12 cellular contexts compared by ENCODE assay signal in genomic region chr12:51056242-51056641, GRCh38. TPM values are rescaled to one million over a fixed set of nuclear protein-coding genes. Genes with fewer than 3 reads are reported as not detected.
DNase-seq lines count a peak whose midpoint lies in the region; ATAC-seq and TF ChIP-seq lines count a peak whose summit lies in the region.
"Had no signal": no experiment of that assay in that cellular context is flagged by ENCODE, and none has a peak within 500 bp of the region (broad histone marks: within the 10 kb centered on the region; RNA-seq: fewer than 3 reads in every experiment).

No MANE protein-coding gene starts in this region.

- H4K20me1 ChIP-seq in PC-3 (ENCODE audit: low read length) (no peaks in the 10 kb centered on the region), fibroblast of lung (ENCODE audit: control insufficient read depth, extremely low read depth, insufficient read depth, low read length) (no peaks in the 10 kb centered on the region), hepatocyte (ENCODE audit: insufficient read depth, poor library complexity, severe bottlenecking) (no peaks in the 10 kb centered on the region)

- H3K27ac Mint-ChIP-seq in MCF 10A (ENCODE audit: low read depth, unreplicated experiment): peak overlapping the region; percentile 3
- H3K27ac Mint-ChIP-seq: T-helper 1 cell treated with Interleukin-12 subunit alpha and Interleukin-12 subunit beta and Interleukin-4 antibody, amounts not matched to agents 30 μg/mL and 1 μg/mL, for 36 hours had no signal

- TF ChIP-seq CTCF in MCF 10A (IDR thresholded peaks at IDR 0.05; ENCODE audit: unreplicated experiment) (no peak), breast epithelium (IDR thresholded peaks at IDR 0.05) (no peak), PC-3 (conservative IDR thresholded peaks at IDR 0.05; ENCODE audit: low read depth, low read length) (no peak), fibroblast of lung (conservative IDR thresholded peaks at IDR 0.05 in 1 of 2, IDR thresholded peaks at IDR 0.05 in 1 of 2; ENCODE audit: low read depth in 1 of 2, low read length in 2 of 2) (no peak), upper lobe of left lung (IDR thresholded peaks at IDR 0.05) (no peak), hepatocyte (IDR thresholded peaks at IDR 0.05; ENCODE audit: poor library complexity) (no peak)

- TF ChIP-seq POLR2A in breast epithelium (IDR thresholded peaks at IDR 0.05): no peak
- no peak for TF ChIP-seq POLR2A in upper lobe of left lung (IDR thresholded peaks at IDR 0.05)

- CTCF ChIA-PET in MCF 10A (lab: Yijun Ruan, JAX) (interaction anchor here (0.6 to 1.2 kb wide), 5 partner anchors 9 to 285 kb away, joined by 3 to 4 read pairs (median 3); no protein-coding TSS in a partner anchor), PC-3 (lab: Charles Lee) (interaction anchor here (0.6 kb wide), 1 partner anchor 282 kb away, joined by 5 read pairs; no protein-coding TSS in a partner anchor)

- no TSS peak for BruUV-seq in MCF 10A (replicated peaks; lab: Mats Ljungman, UMichigan)
- BruUV-seq in PC-3 (replicated peaks; lab: Mats Ljungman, UMichigan): no TSS peak

- H3K9me2 ChIP-seq in PC-3 (replicated peaks; ENCODE audit: low read length) (no peaks in the 10 kb centered on the region), hepatocyte (replicated peaks; ENCODE audit: insufficient read depth) (no peaks in the 10 kb centered on the region)

- H3K4me1 ChIP-seq in breast epithelium (no peaks in the 10 kb centered on the region), PC-3 (ENCODE audit: insufficient read depth, low read length) (peaks cover 7% of the 10 kb centered on the region; the same call in 1 of the 2 replicates), fibroblast of lung (ENCODE audit: control insufficient read depth, extremely low read depth, insufficient read depth, low read length) (no peaks in the 10 kb centered on the region), upper lobe of left lung (peaks cover 0 to 6% (median 0%) of the 10 kb centered on the region in 4 donors), hepatocyte (ENCODE audit: insufficient read depth) (no peaks in the 10 kb centered on the region)

- 40 to 53% methylated on average over 5 of the region's 5 CpGs for WGBS in upper lobe of left lung, 2 donors
- 99% methylated on average over 5 of the region's 5 CpGs for WGBS in hepatocyte (ENCODE audit: low lambda C conversion rate, missing lambda C conversion rate)

- no peaks in the 10 kb centered on the region for H3K27me3 ChIP-seq in breast epithelium
- H3K27me3 ChIP-seq in PC-3 (ENCODE audit: low read length): no peaks in the 10 kb centered on the region
- H3K27me3 ChIP-seq in fibroblast of lung (ENCODE audit: control insufficient read depth, insufficient read depth, low read length): no peaks in the 10 kb centered on the region
- H3K27me3 ChIP-seq in upper lobe of left lung: no peaks in the 10 kb centered on the region
- H3K27me3 ChIP-seq in hepatocyte: no peaks in the 10 kb centered on the region

- H3F3A ChIP-seq in PC-3 (ENCODE audit: low read length, unreplicated experiment): no peaks in the 10 kb centered on the region

- peak; percentile 97 for DNase-seq in MCF 10A (ENCODE audit: unreplicated experiment)
- no peak for DNase-seq in breast epithelium (ENCODE audit: low spot score in 2 of 2)
- peak; percentile 84 for DNase-seq in PC-3
- DNase-seq in fibroblast of lung (ENCODE audit: low read depth in 2 of 2): peak; percentile 49 to 51
- DNase-seq in upper lobe of left lung: peak in 1 of 2 donors; percentile 78
- DNase-seq in cerebellum (ENCODE audit: low spot score): no peak
- no peak for DNase-seq in hepatocyte (ENCODE audit: low spot score)
- no peak for DNase-seq in GM19240 (ENCODE audit: insufficient read length, low spot score)
- DNase-seq: activated effector memory CD4-positive, alpha-beta T cell treated with Interleukin-2 at 50 U/mL for 16 hours; DMS153; NCI-H2227 treated with DMSO at 0.1 percent for 48 hours had no signal

- H3K9me3 ChIP-seq in breast epithelium: no peaks in the 10 kb centered on the region
- no peaks in the 10 kb centered on the region for H3K9me3 ChIP-seq in PC-3 (ENCODE audit: low read length)
- no peaks in the 10 kb centered on the region for H3K9me3 ChIP-seq in fibroblast of lung (ENCODE audit: control insufficient read depth, insufficient read depth, low read depth, low read length)
- no peaks in the 10 kb centered on the region for H3K9me3 ChIP-seq in upper lobe of left lung
- no peaks in the 10 kb centered on the region for H3K9me3 ChIP-seq in hepatocyte (ENCODE audit: low read depth)

- H3K9me3 Mint-ChIP-seq in MCF 10A (ENCODE audit: unreplicated experiment): no peaks in the 10 kb centered on the region
- H3K9me3 Mint-ChIP-seq: T-helper 1 cell treated with Interleukin-12 subunit alpha and Interleukin-12 subunit beta and Interleukin-4 antibody, amounts not matched to agents 30 μg/mL and 1 μg/mL, for 36 hours had no signal

- peaks cover 94% of the 10 kb centered on the region for H3K36me3 Mint-ChIP-seq in MCF 10A (ENCODE audit: insufficient read depth, unreplicated experiment)

- H2AFZ ChIP-seq in PC-3 (ENCODE audit: low read length) (no peak overlapping the region), fibroblast of lung (ENCODE audit: low read length) (no peak overlapping the region), hepatocyte (no peak overlapping the region)

- no peak for TF ChIP-seq EP300 in upper lobe of left lung (IDR thresholded peaks at IDR 0.05)

- no peak overlapping the region for H3K9ac ChIP-seq in PC-3 (ENCODE audit: low read length)
- no peak overlapping the region for H3K9ac ChIP-seq in fibroblast of lung (ENCODE audit: insufficient read depth, low read length)

- peak overlapping the region; percentile 3 for H3K4me3 Mint-ChIP-seq in MCF 10A (ENCODE audit: unreplicated experiment)
- H3K4me3 Mint-ChIP-seq: T-helper 1 cell treated with Interleukin-12 subunit alpha and Interleukin-12 subunit beta and Interleukin-4 antibody, amounts not matched to agents 30 μg/mL and 1 μg/mL, for 36 hours had no signal

- H3K36me3 ChIP-seq in breast epithelium: peaks cover 3% of the 10 kb centered on the region
- H3K36me3 ChIP-seq in PC-3 (ENCODE audit: low read depth, low read length): peaks cover 59% of the 10 kb centered on the region
- H3K36me3 ChIP-seq in fibroblast of lung (ENCODE audit: control insufficient read depth, insufficient read depth, low read length): peaks cover 11% of the 10 kb centered on the region
- H3K36me3 ChIP-seq in upper lobe of left lung: peaks cover 38 to 97% (median 71%) of the 10 kb centered on the region in 4 donors
- H3K36me3 ChIP-seq in hepatocyte (replicated peaks; ENCODE audit: insufficient read depth, low read depth): no peaks in the 10 kb centered on the region

- H3K27ac ChIP-seq in breast epithelium (no peak overlapping the region), PC-3 (ENCODE audit: low read length) (no peak overlapping the region), fibroblast of lung (ENCODE audit: insufficient read depth, low read length) (no peak overlapping the region), upper lobe of left lung (no peak overlapping the region), hepatocyte (no peak overlapping the region)

- intact Hi-C loops in MCF 10A (cut with micrococcal nuclease): no loop called here
- intact Hi-C loops in breast epithelium (cut with DNase I; ENCODE audit: low total_unique reads): no loop called here
- intact Hi-C loops in PC-3 (cut with micrococcal nuclease): no loop called here

- H3K27me3 Mint-ChIP-seq in MCF 10A (ENCODE audit: insufficient read depth, unreplicated experiment): no peaks in the 10 kb centered on the region

- H3K4me3 ChIP-seq in breast epithelium (no peak overlapping the region), PC-3 (ENCODE audit: low read length) (no peak overlapping the region), fibroblast of lung (replicated peaks in 1 of 4; ENCODE audit: control extremely low read depth in 1 of 4, insufficient read depth in 1 of 4, low read depth in 3 of 4, low read length in 4 of 4) (no peak overlapping the region), upper lobe of left lung (no peak overlapping the region), hepatocyte (no peak overlapping the region)

- H3K4me1 Mint-ChIP-seq in MCF 10A (ENCODE audit: insufficient read depth, unreplicated experiment): peaks cover 15% of the 10 kb centered on the region

- H3K79me2 ChIP-seq in PC-3 (ENCODE audit: low read length) (peaks cover 7% of the 10 kb centered on the region; the same call in 1 of the 2 replicates), fibroblast of lung (ENCODE audit: control insufficient read depth, insufficient read depth, low read length) (no peaks in the 10 kb centered on the region), hepatocyte (no peaks in the 10 kb centered on the region)

- POLR2A ChIA-PET in MCF 10A (lab: Yijun Ruan, JAX): interaction anchor here (0.9 to 2.1 kb wide), 17 partner anchors 10 to 292 kb away, joined by 3 to 31 read pairs (median 5); partner anchors contain the start of genes ATF1, CSRNP2, DAZAP2 and POU6F1
- POLR2A ChIA-PET in PC-3 (lab: Charles Lee; ENCODE audit: unreplicated experiment): no interaction called here

- no peak overlapping the region for H3K4me2 ChIP-seq in PC-3 (ENCODE audit: low read length)
- no peak overlapping the region for H3K4me2 ChIP-seq in fibroblast of lung (ENCODE audit: extremely low read depth, insufficient read depth, low read length)
- H3K4me2 ChIP-seq in hepatocyte: no peak overlapping the region

- ATAC-seq in PC-3: peak; percentile 67
- ATAC-seq in upper lobe of left lung (ENCODE audit: low FRiP score in 2 of 2): peak; percentile 17 to 34

RNA-seq across cellular contexts. Expression of gene LETMD1, which starts 8.1 kb away (rescaled TPM):
- total RNA-seq in MCF 10A (2022) (60.5 and 65.8 TPM in 2 replicates), breast epithelium (10 to 100 TPM; 63.6 to 92.0 (median 82.1) TPM), PC-3 (2014; rRNA removed) (46.9 and 47.1 TPM in 2 replicates), fibroblast of lung (59.9 and 61.4 TPM in 2 replicates), upper lobe of left lung (10 to 100 TPM; 36.3 to 98.9 (median 58.1) TPM), cerebellum (64.0 TPM), hepatocyte (52.8 and 58.5 TPM in 2 replicates)
- polyA plus RNA-seq in fibroblast of lung (38.1 and 45.9 TPM in 2 replicates), hepatocyte (23.9 and 24.8 TPM in 2 replicates)
- 22.3 and 29.2 TPM in 2 replicates for polyA plus RNA-seq in fibroblast of lung (2012)
- 51.6 and 77.0 TPM in 2 replicates for polyA minus RNA-seq in fibroblast of lung (ENCODE audit: low replicate concordance)

RNA-seq across cellular contexts. Expression of gene CSRNP2, which starts 27.2 kb away (rescaled TPM):
- total RNA-seq in MCF 10A (2022) (41.4 and 46.3 TPM in 2 replicates), breast epithelium (10 to 100 TPM; 20.2 to 37.3 (median 35.7) TPM), PC-3 (2014; rRNA removed) (18.9 and 23.3 TPM in 2 replicates), fibroblast of lung (15.7 and 19.8 TPM in 2 replicates), upper lobe of left lung (10 to 100 TPM; 20.3 to 29.6 (median 23.5) TPM), cerebellum (62.9 TPM), hepatocyte (30.5 and 31.3 TPM in 2 replicates)
- polyA plus RNA-seq in fibroblast of lung (16.5 and 21.4 TPM in 2 replicates), hepatocyte (23.2 and 25.8 TPM in 2 replicates)
- polyA plus RNA-seq in fibroblast of lung (2012): 11.2 and 13.9 TPM in 2 replicates
- polyA minus RNA-seq in fibroblast of lung (ENCODE audit: low replicate concordance): 17.0 and 40.5 TPM in 2 replicates

RNA-seq across cellular contexts. Expression of gene SLC11A2, which starts 30.1 kb away (rescaled TPM):
- total RNA-seq in MCF 10A (2022) (45.6 and 60.9 TPM in 2 replicates), breast epithelium (100 to 1,000 TPM in 1 of 3 donors, 10 to 100 TPM in 2; 52.2 to 103 (median 91.0) TPM), PC-3 (2014; rRNA removed) (28.4 and 38.8 TPM in 2 replicates), fibroblast of lung (57.5 and 75.0 TPM in 2 replicates), upper lobe of left lung (100 to 1,000 TPM in 1 of 6 donors, 10 to 100 TPM in 5; 67.3 to 110 (median 87.0) TPM), cerebellum (71.0 TPM), hepatocyte (62.5 and 63.8 TPM in 2 replicates)
- polyA plus RNA-seq in fibroblast of lung (38.6 and 39.3 TPM in 2 replicates), hepatocyte (44.3 and 49.0 TPM in 2 replicates)
- 19.5 and 22.2 TPM in 2 replicates for polyA plus RNA-seq in fibroblast of lung (2012)
- 37.5 and 52.9 TPM in 2 replicates for polyA minus RNA-seq in fibroblast of lung (ENCODE audit: low replicate concordance)

Comparison
In these comparisons a context has a peak if more than half of its experiments do, and no peak if none do; other contexts are left out.
1. DNase-seq: peak in MCF 10A (single experiment), PC-3 (single experiment) and fibroblast of lung (2 of 2); none in breast epithelium (0 of 2), cerebellum (single experiment), hepatocyte (single experiment) and GM19240 (single experiment).